8 cellular contexts compared by ENCODE assay signal in the genomic region with DNA sequence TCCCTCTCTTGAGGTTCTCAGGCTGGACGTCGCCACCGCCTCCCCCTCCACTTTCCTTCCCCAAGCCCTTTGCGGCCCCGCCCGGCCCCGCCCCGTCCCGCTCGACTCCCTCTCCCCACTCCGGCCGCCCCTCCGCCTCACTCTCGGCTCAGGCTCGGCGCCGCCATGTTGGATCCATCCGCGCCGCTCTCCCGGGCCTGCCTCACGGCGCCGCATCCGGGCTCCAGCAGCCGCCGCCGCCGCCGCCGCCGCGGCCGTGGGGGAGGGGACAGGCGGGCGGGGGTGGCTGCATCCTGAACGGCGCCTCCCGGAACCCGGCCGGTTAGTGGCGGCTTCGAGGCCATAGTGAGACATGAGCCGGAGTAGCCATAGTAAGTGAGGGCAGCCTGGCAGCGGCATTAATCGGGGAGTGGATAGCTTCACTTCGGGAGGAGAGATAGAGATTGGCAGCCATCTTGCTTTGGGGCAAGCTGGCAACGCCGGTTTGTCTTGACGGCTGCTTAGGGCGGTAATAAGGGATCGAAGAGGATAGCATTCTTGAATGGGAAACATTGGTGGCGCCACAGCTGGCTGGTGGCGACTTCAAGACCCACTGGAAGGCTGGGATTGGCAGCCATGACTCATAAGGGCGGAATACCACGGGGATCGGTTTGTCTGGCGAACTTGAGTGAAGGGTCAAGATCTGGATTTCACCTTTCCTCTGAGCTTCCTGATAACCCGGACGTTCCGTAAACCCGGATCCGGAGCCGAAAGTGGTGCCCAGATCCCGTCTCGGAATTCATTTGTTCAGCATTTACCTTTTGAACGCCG. TPM values are rescaled to one million over a fixed set of nuclear protein-coding genes. Genes with fewer than 3 reads are reported as not detected.
DNase-seq lines count a peak whose midpoint lies in the region; ATAC-seq and TF ChIP-seq lines count a peak whose summit lies in the region.

A gene with protein sequence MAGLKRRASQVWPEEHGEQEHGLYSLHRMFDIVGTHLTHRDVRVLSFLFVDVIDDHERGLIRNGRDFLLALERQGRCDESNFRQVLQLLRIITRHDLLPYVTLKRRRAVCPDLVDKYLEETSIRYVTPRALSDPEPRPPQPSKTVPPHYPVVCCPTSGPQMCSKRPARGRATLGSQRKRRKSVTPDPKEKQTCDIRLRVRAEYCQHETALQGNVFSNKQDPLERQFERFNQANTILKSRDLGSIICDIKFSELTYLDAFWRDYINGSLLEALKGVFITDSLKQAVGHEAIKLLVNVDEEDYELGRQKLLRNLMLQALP (minus strand): TSS at position 258 of the 810 bp plus-strand sequence. CDS start 8,205 bp downstream, outside the sequence.

- no peaks in the 10 kb centered on the region for H3K27me3 Mint-ChIP-seq in activated T-helper 2 cell treated with anti-CD3 and anti-CD28 coated beads, Interferon-gamma antibody, Interleukin-2, Interleukin-4, amounts not matched to agents 10 μg/mL and 5 μg/mL and 100 μg/mL, durations not matched to agents 14 hours and 24 hours and 36 hours (ENCODE audit: low read depth)
- no peaks in the 10 kb centered on the region for H3K27me3 Mint-ChIP-seq in natural killer cell treated with Interleukin-12 subunit alpha and Interleukin-12 subunit beta and Interleukin-15 and Interleukin-18, amount 100 ng/mL, for 72 hours
- H3K27me3 Mint-ChIP-seq in stimulated activated naive CD8-positive, alpha-beta T cell treated with anti-CD3 and anti-CD28 coated beads, Interleukin-15, Interleukin-2, amounts not matched to agents 100 ng/mL and 50 ng/mL, for 24 hours, result no peaks in the 10 kb centered on the region

- no peak within 1 kb of the TSS for H3K4me3 Mint-ChIP-seq in activated T-helper 2 cell treated with anti-CD3 and anti-CD28 coated beads, Interferon-gamma antibody, Interleukin-2, Interleukin-4, amounts not matched to agents 10 μg/mL and 5 μg/mL and 100 μg/mL, durations not matched to agents 14 hours and 24 hours and 36 hours (ENCODE audit: low read depth)
- no peak within 1 kb of the TSS for H3K4me3 Mint-ChIP-seq in natural killer cell treated with Interleukin-12 subunit alpha and Interleukin-12 subunit beta and Interleukin-15 and Interleukin-18, amount 100 ng/mL, for 72 hours
- no peak within 1 kb of the TSS for H3K4me3 Mint-ChIP-seq in stimulated activated naive CD8-positive, alpha-beta T cell treated with anti-CD3 and anti-CD28 coated beads, Interleukin-15, Interleukin-2, amounts not matched to agents 100 ng/mL and 50 ng/mL, for 24 hours

- peaks cover 33% of the 10 kb centered on the region for H3K36me3 ChIP-seq in RWPE2 (ENCODE audit: low read depth)

- H3K27me3 ChIP-seq in RWPE2 (ENCODE audit: insufficient read depth, poor library complexity, severe bottlenecking), result no peaks in the 10 kb centered on the region

- H3K9me3 Mint-ChIP-seq in activated T-helper 2 cell treated with anti-CD3 and anti-CD28 coated beads, Interferon-gamma antibody, Interleukin-2, Interleukin-4, amounts not matched to agents 10 μg/mL and 5 μg/mL and 100 μg/mL, durations not matched to agents 14 hours and 24 hours and 36 hours, result no peaks in the 10 kb centered on the region
- H3K9me3 Mint-ChIP-seq in natural killer cell treated with Interleukin-12 subunit alpha and Interleukin-12 subunit beta and Interleukin-15 and Interleukin-18, amount 100 ng/mL, for 72 hours, result no peaks in the 10 kb centered on the region
- H3K9me3 Mint-ChIP-seq in stimulated activated naive CD8-positive, alpha-beta T cell treated with anti-CD3 and anti-CD28 coated beads, Interleukin-15, Interleukin-2, amounts not matched to agents 100 ng/mL and 50 ng/mL, for 24 hours, result no peaks in the 10 kb centered on the region

- no peak within 1 kb of the TSS for H3K27ac Mint-ChIP-seq in activated T-helper 2 cell treated with anti-CD3 and anti-CD28 coated beads, Interferon-gamma antibody, Interleukin-2, Interleukin-4, amounts not matched to agents 10 μg/mL and 5 μg/mL and 100 μg/mL, durations not matched to agents 14 hours and 24 hours and 36 hours
- no peak within 1 kb of the TSS for H3K27ac Mint-ChIP-seq in natural killer cell treated with Interleukin-12 subunit alpha and Interleukin-12 subunit beta and Interleukin-15 and Interleukin-18, amount 100 ng/mL, for 72 hours
- peak within 1 kb of the TSS; percentile 81 for H3K27ac Mint-ChIP-seq in stimulated activated naive CD8-positive, alpha-beta T cell treated with anti-CD3 and anti-CD28 coated beads, Interleukin-15, Interleukin-2, amounts not matched to agents 100 ng/mL and 50 ng/mL, for 24 hours

- H3K27ac ChIP-seq in RWPE2 (ENCODE audit: poor library complexity, severe bottlenecking), result peak within 1 kb of the TSS; percentile 88

- DNase-seq in ELF-1 (ENCODE audit: low read depth, low spot score) (peak; percentile 99), H4 (ENCODE audit: low spot score) (peak; percentile 96), LoVo (ENCODE audit: low spot score) (peak; percentile 94), RWPE2 (ENCODE audit: low spot score) (peak; percentile 94), fibroblast of peridontal ligament (ENCODE audit: extremely low read depth) (peak; percentile 96)
- peak; percentile 89 for DNase-seq in activated T-helper 2 cell treated with anti-CD3 and anti-CD28 coated beads, Interferon-gamma antibody, Interleukin-2, Interleukin-4, amounts not matched to agents 10 μg/mL and 5 μg/mL and 100 μg/mL, durations not matched to agents 14 hours and 24 hours and 36 hours (ENCODE audit: low spot score)
- peak; percentile 93 for DNase-seq in natural killer cell treated with Interleukin-12 subunit alpha and Interleukin-12 subunit beta and Interleukin-15 and Interleukin-18, amount 100 ng/mL, for 72 hours (ENCODE audit: low spot score)

- peak within 1 kb of the TSS; percentile 56 for H3K4me3 ChIP-seq in RWPE2 (ENCODE audit: severe bottlenecking)

- H3K4me1 ChIP-seq in RWPE2 (ENCODE audit: insufficient read depth, poor library complexity, severe bottlenecking), result peaks cover 7% of the 10 kb centered on the region

- peaks cover 40% of the 10 kb centered on the region for H3K36me3 Mint-ChIP-seq in activated T-helper 2 cell treated with anti-CD3 and anti-CD28 coated beads, Interferon-gamma antibody, Interleukin-2, Interleukin-4, amounts not matched to agents 10 μg/mL and 5 μg/mL and 100 μg/mL, durations not matched to agents 14 hours and 24 hours and 36 hours (ENCODE audit: low read depth)
- H3K36me3 Mint-ChIP-seq in natural killer cell treated with Interleukin-12 subunit alpha and Interleukin-12 subunit beta and Interleukin-15 and Interleukin-18, amount 100 ng/mL, for 72 hours, result no peaks in the 10 kb centered on the region
- H3K36me3 Mint-ChIP-seq in stimulated activated naive CD8-positive, alpha-beta T cell treated with anti-CD3 and anti-CD28 coated beads, Interleukin-15, Interleukin-2, amounts not matched to agents 100 ng/mL and 50 ng/mL, for 24 hours (ENCODE audit: low read depth), result peaks cover 32% of the 10 kb centered on the region

- peaks cover 35% of the 10 kb centered on the region for H3K4me1 Mint-ChIP-seq in activated T-helper 2 cell treated with anti-CD3 and anti-CD28 coated beads, Interferon-gamma antibody, Interleukin-2, Interleukin-4, amounts not matched to agents 10 μg/mL and 5 μg/mL and 100 μg/mL, durations not matched to agents 14 hours and 24 hours and 36 hours (ENCODE audit: low read depth)
- peaks cover 27 to 33% of the 10 kb centered on the region in 2 donors for H3K4me1 Mint-ChIP-seq in natural killer cell treated with Interleukin-12 subunit alpha and Interleukin-12 subunit beta and Interleukin-15 and Interleukin-18, amount 100 ng/mL, for 72 hours (ENCODE audit: low read depth in 2 of 2)
- H3K4me1 Mint-ChIP-seq in stimulated activated naive CD8-positive, alpha-beta T cell treated with anti-CD3 and anti-CD28 coated beads, Interleukin-15, Interleukin-2, amounts not matched to agents 100 ng/mL and 50 ng/mL, for 24 hours (ENCODE audit: low read depth), result peaks cover 41% of the 10 kb centered on the region

- intact Hi-C loops in activated T-helper 2 cell treated with anti-CD3 and anti-CD28 coated beads, Interferon-gamma antibody, Interleukin-2, Interleukin-4, amounts not matched to agents 10 μg/mL and 5 μg/mL and 100 μg/mL, durations not matched to agents 14 hours and 24 hours and 36 hours (cut with micrococcal nuclease), result loop anchor here (1.0 to 5.0 kb wide), 8 partner anchors 15 to 120 kb away; a partner anchor contains a TSS

- no peaks in the 10 kb centered on the region for H3K9me3 ChIP-seq in RWPE2 (ENCODE audit: severe bottlenecking)

- ATAC-seq in RWPE2 (ENCODE audit: low read depth), result peak; percentile 90
- ATAC-seq in natural killer cell treated with Interleukin-12 subunit alpha and Interleukin-12 subunit beta and Interleukin-15 and Interleukin-18, amount 100 ng/mL, for 72 hours, result peak; percentile 96 to 97

- TF ChIP-seq CTCF in RWPE2 (IDR thresholded peaks at IDR 0.05; ENCODE audit: poor library complexity, severe bottlenecking), result peak; percentile 35

RNA-seq across cellular contexts. Expression of the gene that starts here (rescaled TPM):
- total RNA-seq in H4 (2014; rRNA removed; shearing (Covaris generic)), result 22.2 and 28.2 TPM in 2 replicates
- total RNA-seq in activated T-helper 2 cell treated with anti-CD3 and anti-CD28 coated beads, Interferon-gamma antibody, Interleukin-2, Interleukin-4, amounts not matched to agents 10 μg/mL and 5 μg/mL and 100 μg/mL, durations not matched to agents 14 hours and 24 hours and 36 hours, result 37.5 and 40.3 TPM in 2 replicates
- 10 to 100 TPM; 34.9 to 42.5 TPM for total RNA-seq in natural killer cell treated with Interleukin-12 subunit alpha and Interleukin-12 subunit beta and Interleukin-15 and Interleukin-18, amount 100 ng/mL, for 72 hours

Comparison
In these comparisons a context has a peak if more than half of its experiments do, and no peak if none do; other contexts are left out.
1. Peak in every context shown above with its lines: DNase-seq, ATAC-seq, H3K4me3 ChIP-seq and H3K27ac ChIP-seq.